ENCODE assay signal across 17 cellular contexts in genomic region chr2:240782221-240782885, GRCh38. TPM values are rescaled to one million over a fixed set of nuclear protein-coding genes. Genes with fewer than 3 reads are reported as not detected.
DNase-seq lines count a peak whose midpoint lies in the region; ATAC-seq and TF ChIP-seq lines count a peak whose summit lies in the region.
"Had no signal": no experiment of that assay in that cellular context is flagged by ENCODE, and none has a peak within 500 bp of the region (broad histone marks: within the 10 kb centered on the region; RNA-seq: fewer than 3 reads in every experiment).

No MANE protein-coding gene starts in this region.

- H3K27ac Mint-ChIP-seq in activated naive CD8-positive, alpha-beta T cell treated with anti-CD3 and anti-CD28 coated beads, Interleukin-2, amount 50 U/mL, for 24 hours: no peak overlapping the region

- H3K27me3 Mint-ChIP-seq in activated naive CD8-positive, alpha-beta T cell treated with anti-CD3 and anti-CD28 coated beads, Interleukin-2, amount 50 U/mL, for 24 hours: no peaks in the 10 kb centered on the region

- H3K27me3 ChIP-seq in right atrium auricular region: no peaks in the 10 kb centered on the region

- no peaks in the 10 kb centered on the region for H3K9me3 ChIP-seq in right atrium auricular region
- H3K9me3 ChIP-seq: SK-N-SH had no signal

- ATAC-seq in Right ventricle myocardium superior (ENCODE audit: poor library complexity) (no peak), esophagus mucosa (peak; percentile 6), omental fat pad (ENCODE audit: low FRiP score) (peak; percentile 57)
- no peak for ATAC-seq in activated naive CD8-positive, alpha-beta T cell treated with anti-CD3 and anti-CD28 coated beads, Interleukin-2, amount 50 U/mL, for 24 hours
- ATAC-seq: PC-3 had no signal

- intact Hi-C loops in Right ventricle myocardium superior (cut with DNase I): no loop called here

- no peak overlapping the region for H3K4me3 ChIP-seq in right atrium auricular region

- DNase-seq in Right ventricle myocardium superior (peak; percentile 30), right atrium auricular region (ENCODE audit: low spot score) (no peak), omental fat pad (ENCODE audit: low spot score) (no peak), erythroblast (lab: John Stamatoyannopoulos, UW) (no peak), NCI-H146 (lab: John Stamatoyannopoulos, UW) (no peak), EL (no peak)
- no peak for DNase-seq in activated naive CD8-positive, alpha-beta T cell treated with anti-CD3 and anti-CD28 coated beads, Interleukin-2, amount 50 U/mL, for 24 hours
- DNase-seq: C1 segment of cervical spinal cord, DMS153, KBM-7, NCI-H1092 treated with DMSO at 0.1 percent for 48 hours, NCI-H187, NCI-H446, PC-3, SK-N-SH had no signal

- no peaks in the 10 kb centered on the region for H3K36me3 Mint-ChIP-seq in activated naive CD8-positive, alpha-beta T cell treated with anti-CD3 and anti-CD28 coated beads, Interleukin-2, amount 50 U/mL, for 24 hours (ENCODE audit: low read depth)

- no peaks in the 10 kb centered on the region for H3K4me1 Mint-ChIP-seq in activated naive CD8-positive, alpha-beta T cell treated with anti-CD3 and anti-CD28 coated beads, Interleukin-2, amount 50 U/mL, for 24 hours

- H3K9me3 Mint-ChIP-seq in activated naive CD8-positive, alpha-beta T cell treated with anti-CD3 and anti-CD28 coated beads, Interleukin-2, amount 50 U/mL, for 24 hours: no peaks in the 10 kb centered on the region

- TF ChIP-seq POLR2A in erythroblast (IDR thresholded peaks at IDR 0.05; ENCODE audit: low read length): no peak

- TF ChIP-seq CTCF in right atrium auricular region (IDR thresholded peaks at IDR 0.05) (no peak), omental fat pad (IDR thresholded peaks at IDR 0.05) (no peak)

- H3K4me1 ChIP-seq in right atrium auricular region: no peaks in the 10 kb centered on the region

- H3K27ac ChIP-seq in right atrium auricular region: no peak overlapping the region

- no peaks in the 10 kb centered on the region for H3K36me3 ChIP-seq in right atrium auricular region

- H3K4me3 Mint-ChIP-seq in activated naive CD8-positive, alpha-beta T cell treated with anti-CD3 and anti-CD28 coated beads, Interleukin-2, amount 50 U/mL, for 24 hours: no peak overlapping the region

RNA-seq across cellular contexts. Expression of gene KIF1A, which starts 37.7 kb away (rescaled TPM):
- total RNA-seq in Right ventricle myocardium superior (0.65 TPM), right atrium auricular region (10 to 100 TPM; 41.8 to 43.7 TPM), esophagus mucosa (0.12 TPM), omental fat pad (under 1 TPM in 2 of 4 donors, not detected in 2; 0.19 to 0.60 TPM)
- total RNA-seq: M059J, PC-3 had no signal

Comparison
In these comparisons a context has a peak if more than half of its experiments do, and no peak if none do; other contexts are left out.
1. RNA of gene KIF1A, which starts 37.7 kb away (total RNA-seq): 41.8 to 43.7 TPM in right atrium auricular region; 0.65 TPM in Right ventricle myocardium superior (single experiment), 0.19 to 0.60 TPM in omental fat pad and 0.12 TPM in esophagus mucosa (single experiment); every median in the first group is over 10 times any median in the second.
2. ATAC-seq: peak in esophagus mucosa (single experiment) and omental fat pad (single experiment); none in Right ventricle myocardium superior (single experiment) and activated naive CD8-positive, alpha-beta T cell treated with anti-CD3 and anti-CD28 coated beads, Interleukin-2, amount 50 U/mL, for 24 hours (single experiment).